Comparison of ENCODE assay signal across 8 cellular contexts in genomic region chr3:184336484-184337230, GRCh38. TPM values are rescaled to one million over a fixed set of nuclear protein-coding genes. Genes with fewer than 3 reads are reported as not detected.
DNase-seq lines count a peak whose midpoint lies in the region; ATAC-seq and TF ChIP-seq lines count a peak whose summit lies in the region.

No MANE protein-coding gene starts in this region.

- 0 to 14% methylated on average over 4 to 13 of the region's 15 CpGs for WGBS in transverse colon (ENCODE audit: low coverage in 1 of 2), 2 donors

- peaks cover 22% of the 10 kb centered on the region for H3K4me1 ChIP-seq in DOHH2 (ENCODE audit: control insufficient read depth, low read length)
- no peaks in the 10 kb centered on the region for H3K4me1 ChIP-seq in endocrine pancreas (ENCODE audit: control insufficient read depth, insufficient read depth, low read length)
- peaks cover 12 to 28% (median 24%) of the 10 kb centered on the region in 4 donors for H3K4me1 ChIP-seq in transverse colon

- peak overlapping the region; percentile 79 for H3K4me2 ChIP-seq in DOHH2 (ENCODE audit: low read length)

- peak overlapping the region; percentile 72 for H3K4me3 ChIP-seq in DOHH2 (ENCODE audit: low read length)
- peak overlapping the region; percentile 95 for H3K4me3 ChIP-seq in SK-N-MC
- peak overlapping the region; percentile 44 for H3K4me3 ChIP-seq in endocrine pancreas (ENCODE audit: control insufficient read depth, insufficient read depth, low read length)
- peak overlapping the region; percentile 70 to 95 (median 82) for H3K4me3 ChIP-seq in transverse colon

- H3K9me2 ChIP-seq in DOHH2 (replicated peaks; ENCODE audit: control insufficient read depth, low read length), result no peaks in the 10 kb centered on the region

- peaks cover 40% of the 10 kb centered on the region for H3K36me3 ChIP-seq in DOHH2 (ENCODE audit: control insufficient read depth, low read length)
- H3K36me3 ChIP-seq in SK-N-MC (ENCODE audit: insufficient read depth, low read length), result peaks cover 36% of the 10 kb centered on the region
- peaks cover 14% of the 10 kb centered on the region for H3K36me3 ChIP-seq in endocrine pancreas (ENCODE audit: control insufficient read depth, insufficient read depth, low read length)
- H3K36me3 ChIP-seq in transverse colon, result peaks cover 0 to 23% (median 6%) of the 10 kb centered on the region in 4 donors

- no peak for DNase-seq in SK-N-MC (ENCODE audit: low read depth, low spot score)
- no peak for DNase-seq in memory B cell (ENCODE audit: low spot score in 2 of 2)
- DNase-seq in transverse colon, result peak; percentile 60
- DNase-seq in SIG-M5 treated with dmso at 0.1 percent for 504 hours (lab: John Stamatoyannopoulos, UW; ENCODE audit: unreplicated experiment), result no peak
- DNase-seq in NCI-H128 (lab: John Stamatoyannopoulos, UW; ENCODE audit: unreplicated experiment), result no peak

- no peaks in the 10 kb centered on the region for H3K9me3 Mint-ChIP-seq in memory B cell

- in situ Hi-C loops in transverse colon (cut with MboI; ENCODE audit: low pct_ligation_motif_present in 1 of 4, low pct_unique_long_range_greater_than_20kb in 1 of 4, low sequenced_read_pairs in 3 of 4), result no loop called here

- peaks cover 17% of the 10 kb centered on the region for H3K4me1 Mint-ChIP-seq in memory B cell

- peak overlapping the region; percentile 87 for H3K4me3 Mint-ChIP-seq in memory B cell

- peaks cover 3% of the 10 kb centered on the region; the same call in 1 of the 2 replicates for H3K27me3 ChIP-seq in DOHH2 (ENCODE audit: control insufficient read depth, low read length)
- H3K27me3 ChIP-seq in endocrine pancreas (ENCODE audit: control insufficient read depth, insufficient read depth, low read length), result no peaks in the 10 kb centered on the region
- H3K27me3 ChIP-seq in transverse colon, result no peaks in the 10 kb centered on the region

- H3K9me3 ChIP-seq in DOHH2 (ENCODE audit: control insufficient read depth, insufficient read depth, low read length) (no peaks in the 10 kb centered on the region), SK-N-MC (ENCODE audit: low read depth, low read length) (no peaks in the 10 kb centered on the region), endocrine pancreas (ENCODE audit: control insufficient read depth, low read length) (no peaks in the 10 kb centered on the region), transverse colon (no peaks in the 10 kb centered on the region)

- ATAC-seq in HG03103 (IDR thresholded peaks at IDR 0.05; ENCODE audit: low read depth, unreplicated experiment), result peak; percentile 6
- peak; percentile 13 for ATAC-seq in memory B cell (ENCODE audit: low read depth)

- H3K79me2 ChIP-seq in DOHH2 (ENCODE audit: control insufficient read depth, low read length), result no peaks in the 10 kb centered on the region

- peaks cover 14% of the 10 kb centered on the region for H4K20me1 ChIP-seq in DOHH2 (ENCODE audit: control insufficient read depth, insufficient read depth, low read depth, low read length)

- peaks cover 6% of the 10 kb centered on the region for H3K36me3 Mint-ChIP-seq in memory B cell

- intact Hi-C loops in transverse colon (cut with DNase I; ENCODE audit: low total_unique reads), result no loop called here

- H3F3A ChIP-seq in DOHH2 (ENCODE audit: control insufficient read depth, insufficient read depth), result peaks cover 43% of the 10 kb centered on the region

- peaks cover 6% of the 10 kb centered on the region for H3K27me3 Mint-ChIP-seq in memory B cell

- TF ChIP-seq CTCF in DOHH2 (IDR thresholded peaks at IDR 0.05; ENCODE audit: low read depth, low read length, poor library complexity, severe bottlenecking) (no peak), transverse colon (IDR thresholded peaks at IDR 0.05) (no peak)

- H3K27ac ChIP-seq in DOHH2 (ENCODE audit: low read depth, low read length), result no peak overlapping the region
- H3K27ac ChIP-seq in SK-N-MC, result peak overlapping the region; percentile 87
- H3K27ac ChIP-seq in transverse colon, result peak overlapping the region; percentile 94 to 99 (median 97)

- H3K9ac ChIP-seq in SK-N-MC (ENCODE audit: insufficient read length) (peak overlapping the region; percentile 85), endocrine pancreas (ENCODE audit: control insufficient read depth, insufficient read depth, low read length) (peak overlapping the region; percentile 75)

- no peak overlapping the region for H3K27ac Mint-ChIP-seq in memory B cell

- no peak for TF ChIP-seq POLR2A in transverse colon (IDR thresholded peaks at IDR 0.05)

- no peak for TF ChIP-seq EP300 in transverse colon (IDR thresholded peaks at IDR 0.05; ENCODE audit: low read depth)

RNA-seq across cellular contexts. Expression of gene FAM131A, which starts 0.7 kb away (rescaled TPM):
- total RNA-seq in transverse colon, result 10 to 100 TPM; 18.5 to 41.1 (median 28.8) TPM

RNA-seq across cellular contexts. Expression of gene EIF4G1, which starts 22.3 kb away (rescaled TPM):
- total RNA-seq in transverse colon, result 100 to 1,000 TPM; 135 to 453 (median 217) TPM

RNA-seq across cellular contexts. Expression of gene CLCN2, which starts 24.7 kb away (rescaled TPM):
- 100 to 1,000 TPM in 1 of 4 donors, 10 to 100 TPM in 3; 13.7 to 246 (median 73.1) TPM for total RNA-seq in transverse colon

RNA-seq across cellular contexts. Expression of gene POLR2H, which starts 24.9 kb away (rescaled TPM):
- total RNA-seq in transverse colon, result 100 to 1,000 TPM in 3 of 4 donors, 10 to 100 TPM in 1; 74.4 to 206 (median 146) TPM

RNA-seq across cellular contexts. Expression of gene PSMD2, which starts 37.6 kb away (rescaled TPM):
- total RNA-seq in transverse colon, result 100 to 1,000 TPM in 3 of 4 donors, 10 to 100 TPM in 1; 63.6 to 234 (median 195) TPM

Comparison
In these comparisons a context has a peak if more than half of its experiments do, and no peak if none do; other contexts are left out.
1. H3K4me3 ChIP-seq: peak in every context shown above with its lines; median percentile 95 in SK-N-MC; 82 in transverse colon; 72 in DOHH2; 44 in endocrine pancreas.